ENCODE assay signal across 1 cellular context in the genomic region with DNA sequence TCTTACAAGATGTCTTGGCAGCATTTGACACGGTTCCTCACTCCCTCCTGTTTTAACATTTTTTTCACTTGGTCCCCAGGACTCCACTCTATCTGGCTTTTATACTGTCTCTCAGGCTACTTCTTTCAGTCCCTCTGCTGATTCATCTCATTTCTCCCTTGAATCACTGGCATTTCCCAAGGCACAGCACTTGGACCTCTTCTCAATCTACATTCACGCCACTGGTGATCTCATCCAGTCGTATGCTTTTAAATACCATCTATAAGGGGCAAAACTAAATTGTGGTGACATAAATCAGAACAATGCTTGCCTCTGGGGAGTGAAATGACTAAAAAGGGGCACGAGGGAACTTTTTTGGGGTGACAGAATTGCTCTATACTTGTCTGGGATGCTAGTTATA.
A peak's percentile ranks its signal among the peaks of the same experiment; 100 is the strongest.
TF ChIP-seq lines count a peak whose summit lies in the region.

No MANE protein-coding gene starts in this region.

TF ChIP-seq in GM12878, 131 proteins besides CTCF, POLR2A, EP300 and RAD21 (continued from another document and continues in another):
- TF ChIP-seq, protein P1, sequence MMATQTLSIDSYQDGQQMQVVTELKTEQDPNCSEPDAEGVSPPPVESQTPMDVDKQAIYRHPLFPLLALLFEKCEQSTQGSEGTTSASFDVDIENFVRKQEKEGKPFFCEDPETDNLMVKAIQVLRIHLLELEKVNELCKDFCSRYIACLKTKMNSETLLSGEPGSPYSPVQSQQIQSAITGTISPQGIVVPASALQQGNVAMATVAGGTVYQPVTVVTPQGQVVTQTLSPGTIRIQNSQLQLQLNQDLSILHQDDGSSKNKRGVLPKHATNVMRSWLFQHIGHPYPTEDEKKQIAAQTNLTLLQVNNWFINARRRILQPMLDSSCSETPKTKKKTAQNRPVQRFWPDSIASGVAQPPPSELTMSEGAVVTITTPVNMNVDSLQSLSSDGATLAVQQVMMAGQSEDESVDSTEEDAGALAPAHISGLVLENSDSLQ (IDR thresholded peaks at IDR 0.05): peak; percentile 57
- no peak for TF ChIP-seq NFXL1 (IDR thresholded peaks at IDR 0.05; ENCODE audit: borderline replicate concordance)
- TF ChIP-seq REST (IDR thresholded peaks at IDR 0.05; ENCODE audit: low read depth, low read length): no peak
- TF ChIP-seq USF1 (IDR thresholded peaks at IDR 0.05; ENCODE audit: borderline replicate concordance, extremely low read length, insufficient read depth, low read depth, low read length): no peak
- no peak for TF ChIP-seq RCOR1 (conservative IDR thresholded peaks at IDR 0.05; ENCODE audit: low read depth, low read length)
- no peak for TF ChIP-seq HDGF (IDR thresholded peaks at IDR 0.05)
- TF ChIP-seq ZNF217 (IDR thresholded peaks at IDR 0.05): no peak
- peak; percentile 37 for TF ChIP-seq CUX1 (IDR thresholded peaks at IDR 0.05; ENCODE audit: insufficient replicate concordance, low read depth, low read length)
- 0 out of 2 replicates have a peak, but pooled peaks have one; percentile 43 for TF ChIP-seq CBX5 (IDR thresholded peaks at IDR 0.05; ENCODE audit: low read depth)
- peak; percentile 72 for TF ChIP-seq IKZF1 (conservative IDR thresholded peaks at IDR 0.05)
- peak; percentile 44; the same call in 1 of the 2 replicates for TF ChIP-seq TCF7 (IDR thresholded peaks at IDR 0.05; ENCODE audit: borderline replicate concordance)
- TF ChIP-seq BCL3 (IDR thresholded peaks at IDR 0.05; ENCODE audit: borderline replicate concordance, insufficient read depth, low read depth, low read length, poor library complexity, severe bottlenecking): peak; percentile 72
- peak; percentile 63 for TF ChIP-seq RELA (IDR thresholded peaks at IDR 0.05; ENCODE audit: borderline replicate concordance, partially characterized antibody)
- TF ChIP-seq USF2 (IDR thresholded peaks at IDR 0.05; ENCODE audit: borderline replicate concordance, low read depth, low read length): no peak
- TF ChIP-seq MTA2 (IDR thresholded peaks at IDR 0.05; ENCODE audit: low read depth): peak; percentile 66
- no peak for TF ChIP-seq NKRF (conservative IDR thresholded peaks at IDR 0.05)
- TF ChIP-seq SREBF2 (IDR thresholded peaks at IDR 0.05; ENCODE audit: low read length): no peak
- TF ChIP-seq IRF4 (IDR thresholded peaks at IDR 0.05; ENCODE audit: low read depth, low read length): peak; percentile 51; the same call in 1 of the 2 replicates
- no peak for TF ChIP-seq SIN3A (IDR thresholded peaks at IDR 0.05; ENCODE audit: low read depth, low read length)
- no peak for TF ChIP-seq STAT1 (conservative IDR thresholded peaks at IDR 0.05)
- no peak for TF ChIP-seq SPI1 (IDR thresholded peaks at IDR 0.05; ENCODE audit: borderline replicate concordance, insufficient read depth, low read depth, low read length)
- TF ChIP-seq, protein P2, sequence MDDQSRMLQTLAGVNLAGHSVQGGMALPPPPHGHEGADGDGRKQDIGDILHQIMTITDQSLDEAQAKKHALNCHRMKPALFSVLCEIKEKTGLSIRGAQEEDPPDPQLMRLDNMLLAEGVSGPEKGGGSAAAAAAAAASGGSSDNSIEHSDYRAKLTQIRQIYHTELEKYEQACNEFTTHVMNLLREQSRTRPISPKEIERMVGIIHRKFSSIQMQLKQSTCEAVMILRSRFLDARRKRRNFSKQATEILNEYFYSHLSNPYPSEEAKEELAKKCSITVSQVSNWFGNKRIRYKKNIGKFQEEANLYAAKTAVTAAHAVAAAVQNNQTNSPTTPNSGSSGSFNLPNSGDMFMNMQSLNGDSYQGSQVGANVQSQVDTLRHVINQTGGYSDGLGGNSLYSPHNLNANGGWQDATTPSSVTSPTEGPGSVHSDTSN (IDR thresholded peaks at IDR 0.05; ENCODE audit: insufficient replicate concordance, low read depth, low read length): no peak
- TF ChIP-seq NFYA (IDR thresholded peaks at IDR 0.05; ENCODE audit: borderline replicate concordance, low read depth, low read length): no peak
- no peak for TF ChIP-seq SMARCA5 (IDR thresholded peaks at IDR 0.05)
- TF ChIP-seq TAF1 (IDR thresholded peaks at IDR 0.05; ENCODE audit: borderline replicate concordance, low read depth, low read length): no peak
- no peak for TF ChIP-seq NBN (IDR thresholded peaks at IDR 0.05)
- no peak for TF ChIP-seq CREB1 (IDR thresholded peaks at IDR 0.05; ENCODE audit: low read depth)
- TF ChIP-seq ZBED1 (IDR thresholded peaks at IDR 0.05; ENCODE audit: borderline replicate concordance): peak; percentile 61; the same call in 1 of the 2 replicates
- TF ChIP-seq MTA3 (IDR thresholded peaks at IDR 0.05; ENCODE audit: borderline replicate concordance, low read length): peak; percentile 36; the same call in 1 of the 2 replicates
- TF ChIP-seq, protein P3, sequence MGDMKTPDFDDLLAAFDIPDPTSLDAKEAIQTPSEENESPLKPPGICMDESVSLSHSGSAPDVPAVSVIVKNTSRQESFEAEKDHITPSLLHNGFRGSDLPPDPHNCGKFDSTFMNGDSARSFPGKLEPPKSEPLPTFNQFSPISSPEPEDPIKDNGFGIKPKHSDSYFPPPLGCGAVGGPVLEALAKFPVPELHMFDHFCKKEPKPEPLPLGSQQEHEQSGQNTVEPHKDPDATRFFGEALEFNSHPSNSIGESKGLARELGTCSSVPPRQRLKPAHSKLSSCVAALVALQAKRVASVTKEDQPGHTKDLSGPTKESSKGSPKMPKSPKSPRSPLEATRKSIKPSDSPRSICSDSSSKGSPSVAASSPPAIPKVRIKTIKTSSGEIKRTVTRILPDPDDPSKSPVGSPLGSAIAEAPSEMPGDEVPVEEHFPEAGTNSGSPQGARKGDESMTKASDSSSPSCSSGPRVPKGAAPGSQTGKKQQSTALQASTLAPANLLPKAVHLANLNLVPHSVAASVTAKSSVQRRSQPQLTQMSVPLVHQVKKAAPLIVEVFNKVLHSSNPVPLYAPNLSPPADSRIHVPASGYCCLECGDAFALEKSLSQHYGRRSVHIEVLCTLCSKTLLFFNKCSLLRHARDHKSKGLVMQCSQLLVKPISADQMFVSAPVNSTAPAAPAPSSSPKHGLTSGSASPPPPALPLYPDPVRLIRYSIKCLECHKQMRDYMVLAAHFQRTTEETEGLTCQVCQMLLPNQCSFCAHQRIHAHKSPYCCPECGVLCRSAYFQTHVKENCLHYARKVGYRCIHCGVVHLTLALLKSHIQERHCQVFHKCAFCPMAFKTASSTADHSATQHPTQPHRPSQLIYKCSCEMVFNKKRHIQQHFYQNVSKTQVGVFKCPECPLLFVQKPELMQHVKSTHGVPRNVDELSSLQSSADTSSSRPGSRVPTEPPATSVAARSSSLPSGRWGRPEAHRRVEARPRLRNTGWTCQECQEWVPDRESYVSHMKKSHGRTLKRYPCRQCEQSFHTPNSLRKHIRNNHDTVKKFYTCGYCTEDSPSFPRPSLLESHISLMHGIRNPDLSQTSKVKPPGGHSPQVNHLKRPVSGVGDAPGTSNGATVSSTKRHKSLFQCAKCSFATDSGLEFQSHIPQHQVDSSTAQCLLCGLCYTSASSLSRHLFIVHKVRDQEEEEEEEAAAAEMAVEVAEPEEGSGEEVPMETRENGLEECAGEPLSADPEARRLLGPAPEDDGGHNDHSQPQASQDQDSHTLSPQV (IDR thresholded peaks at IDR 0.05): no peak
- 0 out of 2 replicates have a peak, but pooled peaks have one; percentile 60 for TF ChIP-seq MEF2A (IDR thresholded peaks at IDR 0.05; ENCODE audit: insufficient read depth, low read depth, low read length)
- TF ChIP-seq JUND (IDR thresholded peaks at IDR 0.05; ENCODE audit: low read depth, low read length): no peak
- TF ChIP-seq CREM (IDR thresholded peaks at IDR 0.05; ENCODE audit: low read depth): peak; percentile 72; the same call in 1 of the 2 replicates
- peak; percentile 70; the same call in 1 of the 2 replicates for TF ChIP-seq DPF2 (IDR thresholded peaks at IDR 0.05)
- TF ChIP-seq TCF12 (IDR thresholded peaks at IDR 0.05; ENCODE audit: low read depth, low read length): no peak
